In the genomic region with DNA sequence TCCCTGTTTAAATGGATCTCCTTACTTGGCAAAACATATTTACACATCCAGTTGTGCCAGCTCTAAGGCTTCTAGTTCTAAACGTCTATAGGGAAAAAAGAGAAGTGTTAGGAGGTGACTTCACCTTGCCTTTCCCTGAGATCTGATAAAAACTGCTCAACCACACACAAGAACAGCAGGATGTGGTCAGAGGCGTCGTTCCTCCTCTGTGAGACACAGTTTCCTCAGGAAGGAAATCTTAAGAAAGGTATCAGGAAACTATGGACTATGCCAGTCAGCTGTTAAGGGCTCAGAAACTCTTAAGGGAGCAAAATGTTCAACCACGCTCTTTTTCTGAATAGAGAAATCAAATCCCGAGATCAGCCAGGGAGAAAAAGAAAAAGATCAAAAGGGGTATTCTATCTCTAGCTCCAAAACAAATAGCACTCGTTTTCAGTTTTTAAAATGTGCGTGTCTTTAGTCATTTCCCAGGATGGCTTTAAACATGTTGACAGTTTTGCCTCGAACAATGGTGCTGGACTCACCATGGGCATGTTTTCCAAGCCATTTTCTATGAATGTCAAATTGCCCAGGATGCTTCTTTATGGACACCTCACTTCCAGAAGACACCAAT, we compare ENCODE assay signal across 8 cellular contexts.
A peak's percentile ranks its signal among the peaks of the same experiment; 100 is the strongest.
DNase-seq lines count a peak whose midpoint lies in the region; ATAC-seq and TF ChIP-seq lines count a peak whose summit lies in the region.

No MANE protein-coding gene starts in this region.

- H3K27me3 ChIP-seq in gastroesophageal sphincter, result no peaks in the 10 kb centered on the region

- peak overlapping the region in 3 of 4 donors; percentile 5 to 20 (median 12) for H3K27ac ChIP-seq in gastroesophageal sphincter

- TF ChIP-seq POLR2A in gastroesophageal sphincter (IDR thresholded peaks at IDR 0.05), result no peak

- TF ChIP-seq CTCF in gastroesophageal sphincter (IDR thresholded peaks at IDR 0.05) (no peak), omental fat pad (IDR thresholded peaks at IDR 0.05) (no peak)

- ATAC-seq in gastroesophageal sphincter (peak; percentile 46), omental fat pad (ENCODE audit: low FRiP score) (no peak)

- H3K9me3 ChIP-seq in gastroesophageal sphincter, result no peaks in the 10 kb centered on the region

- H3K36me3 ChIP-seq in gastroesophageal sphincter, result no peaks in the 10 kb centered on the region

- TF ChIP-seq EP300 in gastroesophageal sphincter (IDR thresholded peaks at IDR 0.05), result no peak

- WGBS in gastroesophageal sphincter (ENCODE audit: low coverage in 1 of 2), 2 donors, result 57 to 73% methylated on average over 5 to 8 of the region's 8 CpGs

- no peak overlapping the region for H3K4me3 ChIP-seq in gastroesophageal sphincter

- H3K4me1 ChIP-seq in gastroesophageal sphincter, result peaks cover 0 to 15% (median 0%) of the 10 kb centered on the region in 3 donors

- DNase-seq in stimulated activated CD4-positive, alpha-beta T cell treated with anti-CD3 and anti-CD28 coated beads, Interleukin-12 subunit alpha, Interleukin-12 subunit beta, amount 100 ng/mL, for 48 hours (ENCODE audit: low read depth in 2 of 3, low spot score in 1 of 3), result peak in 2 of 3 donors; percentile 9 to 12
- DNase-seq in stimulated activated CD4-positive, alpha-beta T cell treated with anti-CD3 and anti-CD28 coated beads, Interleukin-12 subunit alpha, Interleukin-12 subunit beta, amount 100 ng/mL, for 4 hours, result no peak
- DNase-seq in activated CD4-positive, alpha-beta T cell treated with anti-CD3 and anti-CD28 coated beads for 4 hours, result peak; percentile 20 to 22
- peak in 2 of 3 donors; percentile 8 to 11 for DNase-seq in stimulated activated CD4-positive, alpha-beta T cell treated with anti-CD3 and anti-CD28 coated beads, TNF-alpha, amount 100 ng/mL, for 48 hours (ENCODE audit: low read depth in 3 of 3)
- DNase-seq in RPMI8226 (no peak), omental fat pad (ENCODE audit: low spot score) (no peak), NCI-H1105 treated with DMSO at 0.1 percent for 48 hours (lab: John Stamatoyannopoulos, UW) (no peak)

Comparison
In these comparisons a context has a peak if more than half of its experiments do, and no peak if none do; other contexts are left out.
1. DNase-seq: peak in stimulated activated CD4-positive, alpha-beta T cell treated with anti-CD3 and anti-CD28 coated beads, Interleukin-12 subunit alpha, Interleukin-12 subunit beta, amount 100 ng/mL, for 48 hours (2 of 3), activated CD4-positive, alpha-beta T cell treated with anti-CD3 and anti-CD28 coated beads for 4 hours (2 of 2) and stimulated activated CD4-positive, alpha-beta T cell treated with anti-CD3 and anti-CD28 coated beads, TNF-alpha, amount 100 ng/mL, for 48 hours (2 of 3); none in stimulated activated CD4-positive, alpha-beta T cell treated with anti-CD3 and anti-CD28 coated beads, Interleukin-12 subunit alpha, Interleukin-12 subunit beta, amount 100 ng/mL, for 4 hours (single experiment), RPMI8226 (single experiment), omental fat pad (single experiment) and NCI-H1105 treated with DMSO at 0.1 percent for 48 hours (single experiment).